In genomic region chr2:17580319-17580715, GRCh38 we compare ENCODE assay signal across 17 cellular contexts. TPM values are rescaled to one million over a fixed set of nuclear protein-coding genes. Genes with fewer than 3 reads are reported as not detected.
DNase-seq lines count a peak whose midpoint lies in the region; ATAC-seq, FAIRE-seq and TF ChIP-seq lines count a peak whose summit lies in the region.
"Had no signal": no experiment of that assay in that cellular context is flagged by ENCODE, and none has a peak within 500 bp of the region (broad histone marks: within the 10 kb centered on the region; RNA-seq: fewer than 3 reads in every experiment).

No MANE protein-coding gene starts in this region.

- H3K9me1 ChIP-seq in keratinocyte (ENCODE audit: control insufficient read depth, extremely low read depth, insufficient read depth, low read length), result no peaks in the 10 kb centered on the region

- CTCF ChIA-PET in mammary epithelial cell (lab: Charles Lee; ENCODE audit: low non-redundant PET), result interaction anchor here (0.7 kb wide), 1 partner anchor 24 kb away, joined by 3 read pairs; no protein-coding TSS in a partner anchor

- no peaks in the 10 kb centered on the region for H3K27me3 ChIP-seq in mammary epithelial cell (ENCODE audit: insufficient read depth, low read length)
- no peaks in the 10 kb centered on the region for H3K27me3 ChIP-seq in keratinocyte (ENCODE audit: control insufficient read depth, extremely low read depth, insufficient read depth, low read length)
- no peaks in the 10 kb centered on the region for H3K27me3 ChIP-seq in adrenal gland
- H3K27me3 ChIP-seq: BLaER1 treated with 17β-estradiol and CSF1 and Interleukin-3, amounts not matched to agents 10 nM and 100 nM had no signal

- no peak for TF ChIP-seq POLR2A in adrenal gland (IDR thresholded peaks at IDR 0.05)

- WGBS in mammary epithelial cell (ENCODE audit: low coverage, missing lambda C conversion rate), result 38% methylated on average over 2 of the region's 2 CpGs
- WGBS in adrenal gland, 4 donors, result 61 to 76% (median 65%) methylated on average over 2 of the region's 2 CpGs

- peak overlapping the region; percentile 75 for H2AFZ ChIP-seq in mammary epithelial cell (ENCODE audit: low read depth, low read length)
- peak overlapping the region; percentile 25 for H2AFZ ChIP-seq in keratinocyte (ENCODE audit: control insufficient read depth, low read length)

- H3K4me3 ChIP-seq in mammary epithelial cell (replicated peaks in 1 of 3; ENCODE audit: insufficient read depth in 1 of 3, low read depth in 2 of 3, low read length in 3 of 3) (peak overlapping the region in 2 of 3 experiments; percentile 13 to 14), keratinocyte (ENCODE audit: control insufficient read depth in 2 of 3, extremely low read depth in 1 of 3, insufficient read depth in 2 of 3, low read depth in 1 of 3, low read length in 3 of 3) (peak overlapping the region in 1 of 3 experiments; percentile 0), adrenal gland (no peak overlapping the region), kidney (ENCODE audit: low read length in 2 of 2) (no peak overlapping the region)
- H3K4me3 ChIP-seq: BLaER1 treated with 17β-estradiol and CSF1 and Interleukin-3, amounts not matched to agents 10 nM and 100 nM had no signal

- peak overlapping the region; percentile 81 for H3K27ac ChIP-seq in mammary epithelial cell (ENCODE audit: insufficient read depth, low read depth, low read length)
- peak overlapping the region; percentile 29 for H3K27ac ChIP-seq in keratinocyte (ENCODE audit: control insufficient read depth, insufficient read depth, low read length)
- peak overlapping the region in 1 of 5 donors; percentile 20 for H3K27ac ChIP-seq in adrenal gland
- H3K27ac ChIP-seq in kidney (ENCODE audit: low read depth in 2 of 2, low read length in 2 of 2), result no peak overlapping the region
- H3K27ac ChIP-seq: BLaER1 treated with 17β-estradiol and CSF1 and Interleukin-3, amounts not matched to agents 10 nM and 100 nM had no signal

- H3K36me3 ChIP-seq in mammary epithelial cell (ENCODE audit: insufficient read depth, low read length), result no peaks in the 10 kb centered on the region
- no peaks in the 10 kb centered on the region for H3K36me3 ChIP-seq in keratinocyte (ENCODE audit: control insufficient read depth in 2 of 2, extremely low read depth in 1 of 2, insufficient read depth in 2 of 2, low read length in 2 of 2)
- H3K36me3 ChIP-seq in adrenal gland (replicated peaks in 1 of 2), result no peaks in the 10 kb centered on the region
- no peaks in the 10 kb centered on the region for H3K36me3 ChIP-seq in kidney (ENCODE audit: control insufficient read depth in 1 of 2, insufficient read depth in 2 of 2, low read length in 2 of 2)
- H3K36me3 ChIP-seq: BLaER1 treated with 17β-estradiol and CSF1 and Interleukin-3, amounts not matched to agents 10 nM and 100 nM had no signal

- no peak for ATAC-seq in GM21717 (IDR thresholded peaks at IDR 0.05; ENCODE audit: unreplicated experiment)
- ATAC-seq: Panc1 had no signal

- no peak overlapping the region for H3K27ac Mint-ChIP-seq in activated CD4-positive, alpha-beta T cell treated with anti-CD3 and anti-CD28 coated beads, Interleukin-2, amount 10 ng/mL, durations not matched to agents 24 days and 14 days

- H3K4me1 ChIP-seq in mammary epithelial cell (ENCODE audit: insufficient read depth, low read length) (peaks cover 30% of the 10 kb centered on the region), keratinocyte (ENCODE audit: control insufficient read depth, extremely low read depth, insufficient read depth, low read length) (peaks cover 21% of the 10 kb centered on the region), adrenal gland (replicated peaks in 1 of 2) (no peaks in the 10 kb centered on the region), kidney (ENCODE audit: control insufficient read depth in 1 of 2, insufficient read depth in 1 of 2, low read depth in 1 of 2, low read length in 2 of 2) (no peaks in the 10 kb centered on the region)
- H3K4me1 ChIP-seq: BLaER1 treated with 17β-estradiol and CSF1 and Interleukin-3, amounts not matched to agents 10 nM and 100 nM had no signal

- H3K36me3 Mint-ChIP-seq in activated CD4-positive, alpha-beta T cell treated with anti-CD3 and anti-CD28 coated beads, Interleukin-2, amount 10 ng/mL, durations not matched to agents 24 days and 14 days (ENCODE audit: low read depth), result no peaks in the 10 kb centered on the region

- H4K20me1 ChIP-seq in mammary epithelial cell (ENCODE audit: insufficient read depth, low read length), result no peaks in the 10 kb centered on the region
- H4K20me1 ChIP-seq in keratinocyte (ENCODE audit: control insufficient read depth, extremely low read depth, insufficient read depth, low read length), result no peaks in the 10 kb centered on the region
- H4K20me1 ChIP-seq: BLaER1 treated with 17β-estradiol and CSF1 and Interleukin-3, amounts not matched to agents 10 nM and 100 nM had no signal

- no TSS peak for BruUV-seq in mammary epithelial cell (replicated peaks; lab: Mats Ljungman, UMichigan)

- no peak overlapping the region for H3K4me3 Mint-ChIP-seq in activated CD4-positive, alpha-beta T cell treated with anti-CD3 and anti-CD28 coated beads, Interleukin-2, amount 10 ng/mL, durations not matched to agents 24 days and 14 days

- peak; percentile 49 for FAIRE-seq in keratinocyte (lab: Jason Lieb, UNC)
- no peak for FAIRE-seq in kidney (lab: Jason Lieb, UNC)

- no peaks in the 10 kb centered on the region for H3K27me3 Mint-ChIP-seq in activated CD4-positive, alpha-beta T cell treated with anti-CD3 and anti-CD28 coated beads, Interleukin-2, amount 10 ng/mL, durations not matched to agents 24 days and 14 days

- H3K4me2 ChIP-seq in mammary epithelial cell (ENCODE audit: insufficient read depth, low read depth, low read length) (peak overlapping the region; percentile 81), keratinocyte (ENCODE audit: control insufficient read depth, extremely low read depth, insufficient read depth, low read depth, low read length) (peak overlapping the region; percentile 58)
- H3K4me2 ChIP-seq: BLaER1 treated with 17β-estradiol and CSF1 and Interleukin-3, amounts not matched to agents 10 nM and 100 nM had no signal

- H3K9me3 Mint-ChIP-seq in activated CD4-positive, alpha-beta T cell treated with anti-CD3 and anti-CD28 coated beads, Interleukin-2, amount 10 ng/mL, durations not matched to agents 24 days and 14 days, result no peaks in the 10 kb centered on the region

- H3K79me2 ChIP-seq in mammary epithelial cell (ENCODE audit: insufficient read depth, low read length), result no peaks in the 10 kb centered on the region
- H3K79me2 ChIP-seq in keratinocyte (ENCODE audit: control insufficient read depth, insufficient read depth, low read length), result no peaks in the 10 kb centered on the region

- TF ChIP-seq CTCF in mammary epithelial cell (conservative IDR thresholded peaks at IDR 0.05 in 1 of 2, IDR thresholded peaks at IDR 0.05 in 1 of 2; ENCODE audit: extremely low read depth in 1 of 2, insufficient read depth in 1 of 2, low read depth in 1 of 2, low read length in 2 of 2), result no peak
- no peak for TF ChIP-seq CTCF in keratinocyte (optimal IDR thresholded peaks at IDR 0.05 in 1 of 3, IDR thresholded peaks at IDR 0.05 in 1 of 3, conservative IDR thresholded peaks at IDR 0.05 in 1 of 3; ENCODE audit: extremely low read depth in 1 of 3, insufficient read depth in 2 of 3, low read length in 3 of 3)
- no peak for TF ChIP-seq CTCF in adrenal gland (IDR thresholded peaks at IDR 0.05)
- no peak for TF ChIP-seq CTCF in kidney (IDR thresholded peaks at IDR 0.05; ENCODE audit: borderline replicate concordance, extremely low read depth, insufficient read depth)

- H3K9ac ChIP-seq in mammary epithelial cell (ENCODE audit: insufficient read depth, low read length), result peak overlapping the region; percentile 62
- H3K9ac ChIP-seq in keratinocyte (ENCODE audit: control insufficient read depth, extremely low read depth, insufficient read depth, low read length), result no peak overlapping the region
- no peak overlapping the region for H3K9ac ChIP-seq in kidney (ENCODE audit: low read length in 2 of 2)
- H3K9ac ChIP-seq: BLaER1 treated with 17β-estradiol and CSF1 and Interleukin-3, amounts not matched to agents 10 nM and 100 nM had no signal

- dilution Hi-C loops in mammary epithelial cell (cut with HindIII; ENCODE audit: low sequenced_read_pairs), result no loop called here
- dilution Hi-C loops in keratinocyte (cut with MboI; ENCODE audit: extremely low pct_ligation_motif_present, low sequenced_read_pairs), result no loop called here

- in situ Hi-C loops in mammary epithelial cell (cut with MboI; ENCODE audit: low sequenced_read_pairs in 2 of 2), result no loop called here

- peak; percentile 14 for DNase-seq in activated CD4-positive, alpha-beta T cell treated with anti-CD3 and anti-CD28 coated beads, Interleukin-2, amount 10 ng/mL, durations not matched to agents 24 days and 14 days
- DNase-seq in activated CD4-positive, alpha-beta T cell treated with anti-CD3 and anti-CD28 coated beads, Interleukin-2, amount 50 U/mL, for 1 hour, result no peak
- DNase-seq in mammary epithelial cell, result peak; percentile 93
- no peak for DNase-seq in keratinocyte (ENCODE audit: low read depth, low spot score)
- DNase-seq in adrenal gland, result no peak
- DNase-seq in cerebellar cortex (ENCODE audit: low spot score), result no peak
- DNase-seq in kidney, result no peak
- DNase-seq: 8988T, DMS 273 treated with DMSO at 0.1 percent for 48 hours, NCI-H1092, NCI-H187, NCI-H446 treated with DMSO at 0.1 percent for 48 hours, NCI-H748 treated with DMSO at 0.1 percent for 48 hours, Right ventricle myocardium superior had no signal

- no peaks in the 10 kb centered on the region for H3K9me3 ChIP-seq in mammary epithelial cell (replicated peaks; ENCODE audit: insufficient read depth, low read length)
- no peaks in the 10 kb centered on the region for H3K9me3 ChIP-seq in keratinocyte (ENCODE audit: control insufficient read depth, low read depth, low read length)
- no peaks in the 10 kb centered on the region for H3K9me3 ChIP-seq in adrenal gland (replicated peaks in 1 of 3)
- H3K9me3 ChIP-seq in kidney (ENCODE audit: control insufficient read depth in 1 of 2, low read length in 2 of 2), result no peaks in the 10 kb centered on the region
- H3K9me3 ChIP-seq: BLaER1 treated with 17β-estradiol and CSF1 and Interleukin-3, amounts not matched to agents 10 nM and 100 nM had no signal

- intact Hi-C loops in activated CD4-positive, alpha-beta T cell treated with anti-CD3 and anti-CD28 coated beads, Interleukin-2, amount 10 ng/mL, durations not matched to agents 24 days and 14 days (cut with micrococcal nuclease), result no loop called here
- intact Hi-C loops in mammary epithelial cell (cut with micrococcal nuclease) (no loop called here), adrenal gland (cut with DNase I) (no loop called here), kidney (cut with DNase I) (no loop called here)

- peaks cover 10% of the 10 kb centered on the region for H3K4me1 Mint-ChIP-seq in activated CD4-positive, alpha-beta T cell treated with anti-CD3 and anti-CD28 coated beads, Interleukin-2, amount 10 ng/mL, durations not matched to agents 24 days and 14 days

RNA-seq across cellular contexts. Expression of gene VSNL1, which starts 39.8 kb away (rescaled TPM):
- total RNA-seq in activated CD4-positive, alpha-beta T cell treated with anti-CD3 and anti-CD28 coated beads, Interleukin-2, amount 10 ng/mL, durations not matched to agents 24 days and 14 days, result not detected in 2 replicates
- 10 to 100 TPM; 15.7 to 20.0 TPM for total RNA-seq in mammary epithelial cell
- 40.4 TPM for polyA plus RNA-seq in mammary epithelial cell
- 15.3 TPM for polyA minus RNA-seq in mammary epithelial cell
- polyA plus RNA-seq in keratinocyte, result 18.4 to 41.1 TPM (median 32.1 TPM) in 3 replicates
- polyA plus RNA-seq in keratinocyte (2011; ENCODE audit: low read depth), result 27.0 TPM
- polyA plus RNA-seq in keratinocyte (2011; cell fraction: cytosol; rRNA removed), result 27.3 and 29.6 TPM in 2 replicates
- polyA plus RNA-seq in keratinocyte (2011; cell fraction: nucleus; rRNA removed), result 16.4 and 21.3 TPM in 2 replicates
- polyA plus RNA-seq in keratinocyte (2012; ENCODE audit: low replicate concordance), result 11.3 and 13.0 TPM in 2 replicates
- polyA minus RNA-seq in keratinocyte, result 16.4 to 29.2 TPM (median 19.6 TPM) in 3 replicates
- polyA minus RNA-seq in keratinocyte (2011; cell fraction: cytosol; rRNA and poly(A)+ RNA removed), result 7.3 TPM
- 5.1 and 12.9 TPM in 2 replicates for polyA minus RNA-seq in keratinocyte (2011; cell fraction: nucleus; rRNA and poly(A)+ RNA removed)
- total RNA-seq in adrenal gland, result 10 to 100 TPM in 7 of 8 donors, 1 to 10 TPM in 1; 7.2 to 51.1 (median 17.9) TPM
- 10 to 100 TPM; 13.0 to 36.4 (median 22.0) TPM for polyA plus RNA-seq in adrenal gland
- 0.44 TPM for total RNA-seq in kidney
- 1.0 TPM for polyA plus RNA-seq in kidney (ENCODE audit: insufficient read depth, low read depth, low replicate concordance)

Comparison
In these comparisons a context has a peak if more than half of its experiments do, and no peak if none do; other contexts are left out.
1. DNase-seq: peak in activated CD4-positive, alpha-beta T cell treated with anti-CD3 and anti-CD28 coated beads, Interleukin-2, amount 10 ng/mL, durations not matched to agents 24 days and 14 days (single experiment) and mammary epithelial cell (single experiment); none in activated CD4-positive, alpha-beta T cell treated with anti-CD3 and anti-CD28 coated beads, Interleukin-2, amount 50 U/mL, for 1 hour (single experiment), keratinocyte (single experiment), adrenal gland (0 of 7), cerebellar cortex (single experiment) and kidney (single experiment).
2. H3K27ac ChIP-seq: peak in mammary epithelial cell (single experiment) and keratinocyte (single experiment); none in kidney (0 of 2).
3. H3K4me3 ChIP-seq: peak in mammary epithelial cell (2 of 3); none in adrenal gland (0 of 4) and kidney (0 of 2).